ENCODE assay signal across 9 cellular contexts in the genomic region with DNA sequence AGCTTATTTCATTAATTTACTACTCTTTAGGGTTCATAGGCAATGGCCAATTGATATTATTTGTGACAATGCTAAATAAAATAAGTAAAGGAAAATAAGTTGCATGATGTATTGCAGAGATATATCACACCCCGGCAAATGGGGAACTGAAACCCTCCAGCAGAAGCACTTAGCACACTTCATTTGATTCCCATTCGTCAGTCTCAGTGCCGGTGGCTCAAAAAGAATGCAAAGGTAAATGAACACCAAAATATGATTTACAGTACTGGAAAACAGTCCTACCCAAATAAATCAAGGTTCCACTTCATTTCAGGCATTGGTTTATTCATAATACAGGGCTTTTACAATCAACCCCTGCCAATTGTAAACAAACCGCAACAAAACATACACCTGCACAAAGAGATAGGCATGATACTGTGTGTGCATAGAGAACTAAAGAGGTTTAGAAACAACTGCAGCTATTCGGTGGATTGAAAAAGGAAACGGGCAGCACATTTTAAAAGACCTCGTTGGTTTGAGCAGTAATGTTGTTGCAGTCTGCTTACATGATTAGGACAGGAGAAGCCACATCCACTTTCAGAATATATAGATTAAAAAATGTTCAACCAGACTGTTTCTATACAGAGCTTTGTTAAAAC.
DNase-seq lines count a peak whose midpoint lies in the region; ATAC-seq and TF ChIP-seq lines count a peak whose summit lies in the region.
"Had no signal": no experiment of that assay in that cellular context is flagged by ENCODE, and none has a peak within 500 bp of the region (broad histone marks: within the 10 kb centered on the region; RNA-seq: fewer than 3 reads in every experiment).

No MANE protein-coding gene starts in this region.

- no peak overlapping the region for H3K4me3 ChIP-seq in body of pancreas

- H3K27me3 ChIP-seq in body of pancreas: no peaks in the 10 kb centered on the region

- no peaks in the 10 kb centered on the region for H3K9me3 Mint-ChIP-seq in activated naive CD4-positive, alpha-beta T cell treated with anti-CD3 and anti-CD28 coated beads, Interleukin-2, amount 50 U/mL, for 72 hours
- H3K9me3 Mint-ChIP-seq: activated T-helper 1 cell treated with anti-CD3 and anti-CD28 coated beads, Interleukin-12 subunit alpha, Interleukin-12 subunit beta, Interleukin-2, Interleukin-4 antibody, amounts not matched to agents 30 ng/mL and 10 ng/mL and 1 ng/mL, durations not matched to agents 14 hours and 24 hours and 36 hours had no signal

- H3K36me3 Mint-ChIP-seq in activated naive CD4-positive, alpha-beta T cell treated with anti-CD3 and anti-CD28 coated beads, Interleukin-2, amount 50 U/mL, for 72 hours: no peaks in the 10 kb centered on the region

- no peaks in the 10 kb centered on the region for H3K9me3 ChIP-seq in body of pancreas

- no peaks in the 10 kb centered on the region for H3K36me3 ChIP-seq in body of pancreas (replicated peaks in 1 of 2; ENCODE audit: insufficient read depth in 1 of 2, low read depth in 2 of 2)

- peak; percentile 96 for ATAC-seq in GM19023 (IDR thresholded peaks at IDR 0.05; ENCODE audit: unreplicated experiment)
- peak; percentile 82 for ATAC-seq in HG02840 (IDR thresholded peaks at IDR 0.05; ENCODE audit: low FRiP score, unreplicated experiment)
- ATAC-seq in activated naive CD4-positive, alpha-beta T cell treated with anti-CD3 and anti-CD28 coated beads, Interleukin-2, amount 50 U/mL, for 72 hours: no peak
- ATAC-seq in left lobe of liver: no peak
- ATAC-seq in body of pancreas: no peak

- intact Hi-C loops in body of pancreas (cut with DNase I): no loop called here

- WGBS in body of pancreas, 2 donors: 31 to 37% methylated on average over 7 of the region's 7 CpGs

- TF ChIP-seq POLR2A in body of pancreas (IDR thresholded peaks at IDR 0.05): no peak

- no peak for TF ChIP-seq CTCF in body of pancreas (IDR thresholded peaks at IDR 0.05)

- H3K27ac ChIP-seq in body of pancreas: no peak overlapping the region

- H3K4me1 ChIP-seq in body of pancreas: no peaks in the 10 kb centered on the region

- DNase-seq in NCI-H1105 (lab: John Stamatoyannopoulos, UW) (peak; percentile 48), germinal center (ENCODE audit: low spot score) (peak; percentile 3), left lobe of liver (ENCODE audit: low spot score) (no peak), LoVo (ENCODE audit: low spot score) (no peak), body of pancreas (no peak)
- no peak for DNase-seq in activated naive CD4-positive, alpha-beta T cell treated with anti-CD3 and anti-CD28 coated beads, Interleukin-2, amount 50 U/mL, for 72 hours (ENCODE audit: low spot score in 2 of 2)

- no peak overlapping the region for H3K27ac Mint-ChIP-seq in activated naive CD4-positive, alpha-beta T cell treated with anti-CD3 and anti-CD28 coated beads, Interleukin-2, amount 50 U/mL, for 72 hours
- H3K27ac Mint-ChIP-seq: activated T-helper 1 cell treated with anti-CD3 and anti-CD28 coated beads, Interleukin-12 subunit alpha, Interleukin-12 subunit beta, Interleukin-2, Interleukin-4 antibody, amounts not matched to agents 30 ng/mL and 10 ng/mL and 1 ng/mL, durations not matched to agents 14 hours and 24 hours and 36 hours had no signal

Comparison
In these comparisons a context has a peak if more than half of its experiments do, and no peak if none do; other contexts are left out.
1. ATAC-seq: peak in GM19023 (single experiment) and HG02840 (single experiment); none in activated naive CD4-positive, alpha-beta T cell treated with anti-CD3 and anti-CD28 coated beads, Interleukin-2, amount 50 U/mL, for 72 hours (0 of 2), left lobe of liver (single experiment) and body of pancreas (single experiment).
2. DNase-seq: peak in NCI-H1105 (single experiment) and germinal center (single experiment); none in activated naive CD4-positive, alpha-beta T cell treated with anti-CD3 and anti-CD28 coated beads, Interleukin-2, amount 50 U/mL, for 72 hours (0 of 2), left lobe of liver (single experiment), LoVo (single experiment) and body of pancreas (0 of 4).